2 cellular contexts compared by ENCODE assay signal in the genomic region with DNA sequence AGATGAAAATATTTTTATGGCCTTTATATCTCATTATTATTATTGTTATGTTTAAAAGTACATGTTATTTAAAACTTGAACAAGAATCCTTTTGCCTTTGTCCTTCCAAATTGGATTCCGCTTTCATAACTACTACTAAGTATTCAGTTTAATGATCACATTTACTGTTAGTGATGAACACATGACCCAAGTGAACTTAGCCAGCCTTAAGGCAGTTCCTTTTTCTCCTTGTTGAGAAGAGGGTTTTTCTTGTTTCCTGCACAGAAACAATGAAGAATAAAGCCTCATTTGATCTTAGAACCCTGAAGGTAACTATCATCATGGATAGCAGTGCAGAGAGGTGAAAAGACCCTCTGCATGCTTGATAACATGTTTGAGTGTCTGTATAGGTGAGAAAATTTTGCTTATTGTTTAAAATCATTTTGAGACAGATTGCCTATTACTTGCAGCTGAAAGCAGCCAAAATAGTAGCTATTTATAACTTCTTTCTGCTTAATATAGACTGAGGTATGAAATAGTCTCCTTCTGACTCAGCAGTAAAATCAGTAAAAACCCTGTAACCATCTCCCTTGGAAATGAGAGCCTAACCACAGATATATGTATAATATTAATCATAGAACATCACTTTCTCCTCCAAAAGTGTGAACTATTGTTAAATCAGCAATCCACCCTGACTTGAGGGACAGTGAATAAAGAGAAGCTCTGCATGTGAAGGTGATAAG.
TF ChIP-seq lines count a peak whose summit lies in the region.

No MANE protein-coding gene starts in this region.

TF ChIP-seq in IMR-90, 13 proteins besides CTCF, POLR2A, EP300 and RAD21:
- TF ChIP-seq CEBPB (IDR thresholded peaks at IDR 0.05; ENCODE audit: low read depth, low read length) (no peak), RCOR1 (IDR thresholded peaks at IDR 0.05; ENCODE audit: insufficient replicate concordance, low read length) (no peak), MAFK (IDR thresholded peaks at IDR 0.05; ENCODE audit: low read depth, low read length) (peak; percentile 52)

TF ChIP-seq in GM12878, 131 proteins besides CTCF, POLR2A, EP300 and RAD21:
- TF ChIP-seq NRF1 (conservative IDR thresholded peaks at IDR 0.05; ENCODE audit: low read depth, low read length) (no peak), JUNB (IDR thresholded peaks at IDR 0.05) (peak; percentile 33; the same call in 1 of the 2 replicates), MEF2B (IDR thresholded peaks at IDR 0.05; ENCODE audit: partially characterized antibody, poor library complexity, severe bottlenecking) (peak; percentile 43), NFIC (IDR thresholded peaks at IDR 0.05; ENCODE audit: low read depth, low read length) (0 out of 2 replicates have a peak, but pooled peaks have one; percentile 17), RUNX3 (IDR thresholded peaks at IDR 0.05; ENCODE audit: low read length) (peak; percentile 45; the same call in 1 of the 2 replicates), MEF2A (IDR thresholded peaks at IDR 0.05; ENCODE audit: insufficient read depth, low read depth, low read length) (peak; percentile 76)
- TF ChIP-seq, protein P1, sequence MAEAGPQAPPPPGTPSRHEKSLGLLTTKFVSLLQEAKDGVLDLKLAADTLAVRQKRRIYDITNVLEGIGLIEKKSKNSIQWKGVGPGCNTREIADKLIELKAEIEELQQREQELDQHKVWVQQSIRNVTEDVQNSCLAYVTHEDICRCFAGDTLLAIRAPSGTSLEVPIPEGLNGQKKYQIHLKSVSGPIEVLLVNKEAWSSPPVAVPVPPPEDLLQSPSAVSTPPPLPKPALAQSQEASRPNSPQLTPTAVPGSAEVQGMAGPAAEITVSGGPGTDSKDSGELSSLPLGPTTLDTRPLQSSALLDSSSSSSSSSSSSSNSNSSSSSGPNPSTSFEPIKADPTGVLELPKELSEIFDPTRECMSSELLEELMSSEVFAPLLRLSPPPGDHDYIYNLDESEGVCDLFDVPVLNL (IDR thresholded peaks at IDR 0.05; ENCODE audit: low read depth, low read length), result no peak
